ENCODE assay signal across 1 cellular context in genomic region chrX:70452143-70452733, GRCh38.
TF ChIP-seq lines count a peak whose summit lies in the region.

No MANE protein-coding gene starts in this region.

TF ChIP-seq in K562, 482 proteins besides CTCF, POLR2A, EP300 and RAD21:
- TF ChIP-seq L3MBTL2 (IDR thresholded peaks at IDR 0.05), result peak; percentile 32; the same call in 1 of the 2 replicates
- TF ChIP-seq POLR2G (IDR thresholded peaks at IDR 0.05; ENCODE audit: low read depth, low read length), result peak; percentile 49
- peak in 1 of 2 experiments; percentile 53; a peak in 2 of 4 replicates for TF ChIP-seq NRF1 (conservative IDR thresholded peaks at IDR 0.05 in 1 of 2, IDR thresholded peaks at IDR 0.05 in 1 of 2)
- peak; percentile 92 for TF ChIP-seq NFIC (IDR thresholded peaks at IDR 0.05)
- peak; percentile 29; the same call in 1 of the 2 replicates for TF ChIP-seq SMC3 (conservative IDR thresholded peaks at IDR 0.05; ENCODE audit: insufficient read depth, low read depth, low read length)
- no peak for TF ChIP-seq SRSF1 (IDR thresholded peaks at IDR 0.05; ENCODE audit: low read depth, low read length)
- peak in 1 of 2 experiments; percentile 47; a peak in 1 of 4 replicates for TF ChIP-seq RCOR1 (IDR thresholded peaks at IDR 0.05; ENCODE audit: borderline replicate concordance in 1 of 2, low read depth in 2 of 2, low read length in 2 of 2)
- 0 out of 2 replicates have a peak, but pooled peaks have one; percentile 30 for TF ChIP-seq VEZF1 (CRISPR knock-in tag; IDR thresholded peaks at IDR 0.05)
- TF ChIP-seq ZNF431 (CRISPR knock-in tag; IDR thresholded peaks at IDR 0.05), result no peak
- peak; percentile 35; the same call in 1 of the 2 replicates for TF ChIP-seq CTBP1 (IDR thresholded peaks at IDR 0.05; ENCODE audit: borderline replicate concordance)
- TF ChIP-seq ZNF639 (CRISPR knock-in tag; conservative IDR thresholded peaks at IDR 0.05 in 1 of 2, IDR thresholded peaks at IDR 0.05 in 1 of 2), result no peak
- 0 out of 2 replicates have a peak, but pooled peaks have one; percentile 32 for TF ChIP-seq RBFOX2 (IDR thresholded peaks at IDR 0.05; ENCODE audit: low read depth, low read length)
- no peak for TF ChIP-seq PBX2 (CRISPR knock-in tag; IDR thresholded peaks at IDR 0.05; ENCODE audit: low read depth)
- no peak for TF ChIP-seq PBX2 (tag; conservative IDR thresholded peaks at IDR 0.05; ENCODE audit: low read depth)
